In the genomic region with DNA sequence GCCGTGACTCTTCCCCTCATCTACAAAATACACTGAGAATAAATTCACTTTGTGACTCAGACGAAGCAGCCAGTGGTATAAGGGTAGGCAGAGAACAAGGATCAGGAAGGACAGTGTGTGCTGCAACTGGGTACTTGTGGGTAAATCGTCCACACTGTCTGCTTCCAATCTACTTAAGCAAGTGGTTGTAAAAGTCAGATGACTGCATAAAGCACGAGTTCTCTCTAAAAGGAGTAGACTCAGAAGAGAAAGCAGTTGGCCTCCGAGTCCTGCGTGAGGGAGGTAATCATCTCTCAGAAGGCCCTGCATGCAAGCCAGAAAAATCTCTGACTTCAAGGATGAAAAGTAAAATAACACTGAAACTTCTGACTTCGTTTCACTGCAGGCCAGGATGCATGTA, we compare ENCODE assay signal across 13 cellular contexts. TPM values are rescaled to one million over a fixed set of nuclear protein-coding genes. Genes with fewer than 3 reads are reported as not detected.
DNase-seq lines count a peak whose midpoint lies in the region; ATAC-seq and TF ChIP-seq lines count a peak whose summit lies in the region.
"Had no signal": no experiment of that assay in that cellular context is flagged by ENCODE, and none has a peak within 500 bp of the region (broad histone marks: within the 10 kb centered on the region; RNA-seq: fewer than 3 reads in every experiment).

No MANE protein-coding gene starts in this region.

- H3K27me3 ChIP-seq in mucosa of rectum (ENCODE audit: control insufficient read depth in 2 of 2, insufficient read depth in 2 of 2, low read length in 2 of 2) (no peaks in the 10 kb centered on the region), upper lobe of right lung (no peaks in the 10 kb centered on the region), body of pancreas (no peaks in the 10 kb centered on the region)

- peaks cover 12 to 19% of the 10 kb centered on the region in 2 donors for H3K36me3 ChIP-seq in mucosa of rectum (ENCODE audit: control insufficient read depth in 2 of 2, insufficient read depth in 2 of 2, low read length in 2 of 2)
- H3K36me3 ChIP-seq in upper lobe of right lung, result peaks cover 33% of the 10 kb centered on the region
- H3K36me3 ChIP-seq in body of pancreas (replicated peaks in 1 of 2; ENCODE audit: insufficient read depth in 1 of 2, low read depth in 2 of 2), result peaks cover 0 to 2% of the 10 kb centered on the region in 2 donors

- H3K4me1 ChIP-seq in mucosa of rectum (ENCODE audit: control insufficient read depth in 2 of 2, insufficient read depth in 2 of 2, low read length in 2 of 2) (peaks cover 0 to 5% of the 10 kb centered on the region in 2 donors), upper lobe of right lung (no peaks in the 10 kb centered on the region), body of pancreas (no peaks in the 10 kb centered on the region)
- H3K4me1 ChIP-seq: A549 had no signal

- H3K27ac ChIP-seq in mucosa of rectum (ENCODE audit: low read depth in 2 of 2, low read length in 2 of 2) (peak overlapping the region; percentile 32 to 49), upper lobe of right lung (no peak overlapping the region), body of pancreas (no peak overlapping the region)
- H3K27ac ChIP-seq: A549 had no signal

- H3K27me3 Mint-ChIP-seq in activated CD4-positive, alpha-beta T cell treated with anti-CD3 and anti-CD28 coated beads, Interleukin-2, amount 10 ng/mL, durations not matched to agents 7 days and 5 days, result no peaks in the 10 kb centered on the region
- H3K27me3 Mint-ChIP-seq: activated CD4-positive, alpha-beta T cell treated with anti-CD3 and anti-CD28 coated beads, Interleukin-2, amount 10 ng/mL, durations not matched to agents 24 days and 14 days; activated naive CD8-positive, alpha-beta T cell treated with anti-CD3 and anti-CD28 coated beads, Interleukin-2, amount 50 U/mL, for 24 hours had no signal

- H3K9me3 ChIP-seq in mucosa of rectum (ENCODE audit: control insufficient read depth in 2 of 2, low read length in 2 of 2) (no peaks in the 10 kb centered on the region), upper lobe of right lung (no peaks in the 10 kb centered on the region), body of pancreas (no peaks in the 10 kb centered on the region)
- H3K9me3 ChIP-seq: A549 had no signal

- peaks cover 3% of the 10 kb centered on the region for H3K4me1 Mint-ChIP-seq in activated CD4-positive, alpha-beta T cell treated with anti-CD3 and anti-CD28 coated beads, Interleukin-2, amount 10 ng/mL, durations not matched to agents 7 days and 5 days

- H3K36me3 Mint-ChIP-seq in activated CD4-positive, alpha-beta T cell treated with anti-CD3 and anti-CD28 coated beads, Interleukin-2, amount 10 ng/mL, durations not matched to agents 7 days and 5 days (ENCODE audit: low read depth), result peaks cover 22% of the 10 kb centered on the region

- H3K4me3 ChIP-seq in foreskin fibroblast (ENCODE audit: low read depth in 1 of 2, low read length in 2 of 2) (peak overlapping the region in 1 of 2 donors; percentile 9), mucosa of rectum (ENCODE audit: low read length in 2 of 2) (no peak overlapping the region), upper lobe of right lung (no peak overlapping the region), body of pancreas (no peak overlapping the region)
- H3K4me3 ChIP-seq: A549, skin epidermis had no signal

- intact Hi-C loops in upper lobe of right lung (cut with DNase I) (no loop called here), body of pancreas (cut with DNase I) (no loop called here)

- no peak overlapping the region for H3K9ac ChIP-seq in mucosa of rectum (ENCODE audit: low read depth in 1 of 2, low read length in 2 of 2)

- DNase-seq in activated CD4-positive, alpha-beta T cell treated with anti-CD3 and anti-CD28 coated beads, Interleukin-2, amount 10 ng/mL, durations not matched to agents 7 days and 5 days, result no peak
- no peak for DNase-seq in activated CD4-positive, alpha-beta T cell treated with anti-CD3 and anti-CD28 coated beads, Interleukin-2, amount 50 U/mL, for 48 hours
- DNase-seq in foreskin fibroblast (peak; percentile 30 to 36), upper lobe of right lung (no peak), body of pancreas (no peak)
- DNase-seq in activated CD8-positive, alpha-beta memory T cell treated with anti-CD3 and anti-CD28 coated beads, Interleukin-2, amount 50 U/mL, for 4 hours, result no peak
- DNase-seq: activated CD4-positive, alpha-beta T cell treated with anti-CD3 and anti-CD28 coated beads, Interleukin-2, amount 10 ng/mL, durations not matched to agents 24 days and 14 days; activated naive CD8-positive, alpha-beta T cell treated with anti-CD3 and anti-CD28 coated beads, Interleukin-2, amount 50 U/mL, for 24 hours; stimulated activated CD8-positive, alpha-beta memory T cell treated with anti-CD3 and anti-CD28 coated beads, Interleukin-4, amount 100 ng/mL, for 48 hours had no signal

- peak; percentile 88 for ATAC-seq in upper lobe of right lung
- ATAC-seq in HG03342 (IDR thresholded peaks at IDR 0.05; ENCODE audit: unreplicated experiment), result no peak
- ATAC-seq in body of pancreas, result no peak
- ATAC-seq: A549; activated naive CD8-positive, alpha-beta T cell treated with anti-CD3 and anti-CD28 coated beads, Interleukin-2, amount 50 U/mL, for 24 hours had no signal

- no peak for TF ChIP-seq CTCF in foreskin fibroblast (IDR thresholded peaks at IDR 0.05; ENCODE audit: low read depth, low read length)
- TF ChIP-seq CTCF in upper lobe of right lung (IDR thresholded peaks at IDR 0.05), result no peak
- no peak for TF ChIP-seq CTCF in body of pancreas (IDR thresholded peaks at IDR 0.05)

- H3K27ac Mint-ChIP-seq in activated CD4-positive, alpha-beta T cell treated with anti-CD3 and anti-CD28 coated beads, Interleukin-2, amount 10 ng/mL, durations not matched to agents 7 days and 5 days, result peak overlapping the region; percentile 31
- H3K27ac Mint-ChIP-seq: activated CD4-positive, alpha-beta T cell treated with anti-CD3 and anti-CD28 coated beads, Interleukin-2, amount 10 ng/mL, durations not matched to agents 24 days and 14 days; activated naive CD8-positive, alpha-beta T cell treated with anti-CD3 and anti-CD28 coated beads, Interleukin-2, amount 50 U/mL, for 24 hours had no signal

- TF ChIP-seq POLR2A in body of pancreas (IDR thresholded peaks at IDR 0.05), result no peak

- POLR2A ChIA-PET in activated CD4-positive, alpha-beta T cell treated with anti-CD3 and anti-CD28 coated beads, Interleukin-2, amount 10 ng/mL, durations not matched to agents 7 days and 5 days (lab: Charles Lee), result no interaction called here

- H3K4me3 Mint-ChIP-seq in activated CD4-positive, alpha-beta T cell treated with anti-CD3 and anti-CD28 coated beads, Interleukin-2, amount 10 ng/mL, durations not matched to agents 7 days and 5 days, result no peak overlapping the region
- H3K4me3 Mint-ChIP-seq: activated CD4-positive, alpha-beta T cell treated with anti-CD3 and anti-CD28 coated beads, Interleukin-2, amount 10 ng/mL, durations not matched to agents 24 days and 14 days; activated naive CD8-positive, alpha-beta T cell treated with anti-CD3 and anti-CD28 coated beads, Interleukin-2, amount 50 U/mL, for 24 hours had no signal

- CTCF ChIA-PET in activated CD4-positive, alpha-beta T cell treated with anti-CD3 and anti-CD28 coated beads, Interleukin-2, amount 10 ng/mL, durations not matched to agents 7 days and 5 days (lab: Charles Lee), result interaction anchor here (0.6 kb wide), 2 partner anchors 21 to 23 kb away, joined by 3 read pairs; no protein-coding TSS in a partner anchor

- WGBS in body of pancreas, 2 donors, result 75 to 78% methylated on average over 7 of the region's 7 CpGs

- no peaks in the 10 kb centered on the region for H3K9me3 Mint-ChIP-seq in activated CD4-positive, alpha-beta T cell treated with anti-CD3 and anti-CD28 coated beads, Interleukin-2, amount 10 ng/mL, durations not matched to agents 7 days and 5 days
- H3K9me3 Mint-ChIP-seq: activated CD4-positive, alpha-beta T cell treated with anti-CD3 and anti-CD28 coated beads, Interleukin-2, amount 10 ng/mL, durations not matched to agents 24 days and 14 days; activated naive CD8-positive, alpha-beta T cell treated with anti-CD3 and anti-CD28 coated beads, Interleukin-2, amount 50 U/mL, for 24 hours had no signal

RNA-seq across cellular contexts. Expression of a gene that starts 43.1 kb away (rescaled TPM):
- total RNA-seq in activated CD4-positive, alpha-beta T cell treated with anti-CD3 and anti-CD28 coated beads, Interleukin-2, amount 10 ng/mL, durations not matched to agents 7 days and 5 days, result 10 to 100 TPM; 79.1 to 87.5 TPM
- total RNA-seq in upper lobe of right lung, result 64.8 TPM
- 10 to 100 TPM; 17.9 to 40.5 TPM for total RNA-seq in body of pancreas

Comparison
In these comparisons a context has a peak if more than half of its experiments do, and no peak if none do; other contexts are left out.
1. DNase-seq: peak in foreskin fibroblast (2 of 2); none in activated CD4-positive, alpha-beta T cell treated with anti-CD3 and anti-CD28 coated beads, Interleukin-2, amount 10 ng/mL, durations not matched to agents 7 days and 5 days (single experiment), activated CD4-positive, alpha-beta T cell treated with anti-CD3 and anti-CD28 coated beads, Interleukin-2, amount 50 U/mL, for 48 hours (0 of 2), upper lobe of right lung (single experiment), activated CD8-positive, alpha-beta memory T cell treated with anti-CD3 and anti-CD28 coated beads, Interleukin-2, amount 50 U/mL, for 4 hours (single experiment) and body of pancreas (0 of 4).
2. H3K27ac ChIP-seq: peak in mucosa of rectum (2 of 2); none in upper lobe of right lung (single experiment) and body of pancreas (0 of 4).